8 cellular contexts compared by ENCODE assay signal in genomic region chr17:48610282-48611211, GRCh38. TPM values are rescaled to one million over a fixed set of nuclear protein-coding genes. Genes with fewer than 3 reads are reported as not detected.
DNase-seq lines count a peak whose midpoint lies in the region; ATAC-seq and TF ChIP-seq lines count a peak whose summit lies in the region.

HOXB7 (minus strand) TSS chr17:48611017; CDS start chr17:48610918, 99 bp downstream.

- peaks cover 95% of the 10 kb centered on the region for H3K27me3 ChIP-seq in BE2C
- H3K27me3 ChIP-seq in GM23248 (replicated peaks; ENCODE audit: insufficient read depth), result peaks cover 21% of the 10 kb centered on the region
- peaks cover 5% of the 10 kb centered on the region; the same call in 1 of the 2 replicates for H3K27me3 ChIP-seq in OCI-LY3 (ENCODE audit: low read depth, low read length)
- H3K27me3 ChIP-seq in right atrium auricular region, result peaks cover 71 to 82% of the 10 kb centered on the region in 2 donors

- H4K20me1 ChIP-seq in GM23248 (ENCODE audit: insufficient read depth), result no peaks in the 10 kb centered on the region
- H4K20me1 ChIP-seq in OCI-LY3 (ENCODE audit: insufficient read depth, low read length), result no peaks in the 10 kb centered on the region

- H3K9me2 ChIP-seq in GM23248 (ENCODE audit: insufficient read depth), result no peaks in the 10 kb centered on the region

- H3K4me3 ChIP-seq in BE2C (ENCODE audit: low read depth, low read length) (peak within 1 kb of the TSS; percentile 13; the same call in 1 of the 2 replicates), GM23248 (peak within 1 kb of the TSS; percentile 77), OCI-LY3 (ENCODE audit: low read length) (peak within 1 kb of the TSS; percentile 85), right atrium auricular region (peak within 1 kb of the TSS; percentile 15 to 49)

- H3K27ac ChIP-seq in GM23248 (peak within 1 kb of the TSS; percentile 67), OCI-LY3 (ENCODE audit: low read length) (peak within 1 kb of the TSS; percentile 60), right atrium auricular region (peak within 1 kb of the TSS in 1 of 2 donors; percentile 10)

- H3K36me3 ChIP-seq in BE2C, result no peaks in the 10 kb centered on the region
- no peaks in the 10 kb centered on the region for H3K36me3 ChIP-seq in GM23248 (ENCODE audit: low read depth)
- no peaks in the 10 kb centered on the region for H3K36me3 ChIP-seq in OCI-LY3 (replicated peaks; ENCODE audit: low read depth, low read length)
- H3K36me3 ChIP-seq in right atrium auricular region, result no peaks in the 10 kb centered on the region

- ATAC-seq in sciatic nerve (peak; percentile 60), GM18858 (IDR thresholded peaks at IDR 0.05; ENCODE audit: unreplicated experiment) (no peak)

- H3K4me1 ChIP-seq in BE2C (no peaks in the 10 kb centered on the region), GM23248 (ENCODE audit: insufficient read depth) (no peaks in the 10 kb centered on the region; the same call in 1 of the 2 replicates), OCI-LY3 (ENCODE audit: low read length) (peaks cover 9% of the 10 kb centered on the region; the same call in 1 of the 2 replicates), right atrium auricular region (peaks cover 0 to 47% of the 10 kb centered on the region in 2 donors)

- 2 to 3% methylated on average over 44 to 56 of the region's 79 CpGs for WGBS in GM23248 (ENCODE audit: low coverage in 1 of 2, low lambda C conversion rate in 2 of 2, missing lambda C conversion rate in 2 of 2), 2 experiments

- H3K9me3 ChIP-seq in BE2C, result no peaks in the 10 kb centered on the region
- no peaks in the 10 kb centered on the region for H3K9me3 ChIP-seq in GM23248 (ENCODE audit: low read depth)
- H3K9me3 ChIP-seq in OCI-LY3 (ENCODE audit: insufficient read depth, low read length), result no peaks in the 10 kb centered on the region
- no peaks in the 10 kb centered on the region for H3K9me3 ChIP-seq in right atrium auricular region

- peak within 1 kb of the TSS; percentile 83 for H3K4me2 ChIP-seq in GM23248 (ENCODE audit: unreplicated experiment)
- H3K4me2 ChIP-seq in OCI-LY3 (ENCODE audit: low read length), result peak within 1 kb of the TSS; percentile 96

- in situ Hi-C loops in GM23248 (cut with MboI), result no loop called here

- DNase-seq in BE2C (no peak), GM23248 (peak; percentile 88), activated gamma-delta T cell (lab: John Stamatoyannopoulos, UW) (peak; percentile 54), right atrium auricular region (ENCODE audit: low spot score) (no peak), sciatic nerve (ENCODE audit: low spot score) (peak; percentile 90), GOT3 (lab: John Stamatoyannopoulos, UW) (no peak)

- H3K79me2 ChIP-seq in GM23248 (ENCODE audit: insufficient read depth) (no peaks in the 10 kb centered on the region), OCI-LY3 (ENCODE audit: low read length) (0 out of 2 replicates have a peak, but pooled peaks cover 3% of the 10 kb centered on the region)

- no peak for TF ChIP-seq CTCF in BE2C (IDR thresholded peaks at IDR 0.05; ENCODE audit: low read depth, low read length)
- TF ChIP-seq CTCF in OCI-LY3 (IDR thresholded peaks at IDR 0.05; ENCODE audit: low read depth, low read length), result no peak
- TF ChIP-seq CTCF in right atrium auricular region (IDR thresholded peaks at IDR 0.05), result no peak

- intact Hi-C loops in sciatic nerve (cut with DNase I), result no loop called here

- peak within 1 kb of the TSS; percentile 84 for H3K9ac ChIP-seq in GM23248
- peak within 1 kb of the TSS; percentile 90 for H3K9ac ChIP-seq in OCI-LY3 (ENCODE audit: low read length)

- no peaks in the 10 kb centered on the region for H3F3A ChIP-seq in GM23248 (ENCODE audit: insufficient read depth)

- peak within 1 kb of the TSS; percentile 93 for H2AFZ ChIP-seq in GM23248
- H2AFZ ChIP-seq in OCI-LY3 (ENCODE audit: low read depth, low read length), result peak within 1 kb of the TSS; percentile 93

RNA-seq across cellular contexts. Expression of gene HOXB7, which starts in this region (rescaled TPM):
- polyA plus RNA-seq in BE2C (2012; ENCODE audit: insufficient read depth, insufficient read length, low read depth), result not detected
- 7.1 and 11.1 TPM in 2 replicates for total RNA-seq in GM23248 (2014; rRNA removed; shearing (Covaris generic))
- 18.9 and 19.4 TPM in 2 replicates for polyA plus RNA-seq in GM23248 (2016; fragmentation: Nextera tagmentation; extraction: Ambion mirVana)
- total RNA-seq in right atrium auricular region, result under 1 TPM; 0.24 to 0.78 TPM
- total RNA-seq in sciatic nerve, result 8.1 TPM

Comparison
In these comparisons a context has a peak if more than half of its experiments do, and no peak if none do; other contexts are left out.
1. DNase-seq: peak in GM23248 (single experiment), activated gamma-delta T cell (single experiment) and sciatic nerve (single experiment); none in BE2C (single experiment), right atrium auricular region (single experiment) and GOT3 (single experiment).
2. H3K4me3 ChIP-seq: peak in every context shown above with its lines; median percentile 85 in OCI-LY3; 77 in GM23248; 32 in right atrium auricular region; 13 in BE2C.